Comparison of ENCODE assay signal across 8 cellular contexts in genomic region chr7:77537595-77538185, GRCh38. TPM values are rescaled to one million over a fixed set of nuclear protein-coding genes. Genes with fewer than 3 reads are reported as not detected.
A peak's percentile ranks its signal among the peaks of the same experiment; 100 is the strongest.
DNase-seq lines count a peak whose midpoint lies in the region; ATAC-seq and TF ChIP-seq lines count a peak whose summit lies in the region.

No MANE protein-coding gene starts in this region.

- peak overlapping the region in 4 of 6 donors; percentile 81 to 95 (median 86) for H3K27ac Mint-ChIP-seq in naive B cell

- ATAC-seq in HG02840 (IDR thresholded peaks at IDR 0.05; ENCODE audit: low FRiP score, unreplicated experiment) (peak; percentile 23), naive B cell (ENCODE audit: low read depth in 2 of 2) (peak; percentile 12 to 17), GM18517 (IDR thresholded peaks at IDR 0.05; ENCODE audit: unreplicated experiment) (no peak)

- no peaks in the 10 kb centered on the region for H3K36me3 Mint-ChIP-seq in naive B cell

- peak overlapping the region; percentile 90 to 99 (median 94) for H3K4me3 Mint-ChIP-seq in naive B cell

- no peak for TF ChIP-seq POLR2A in erythroblast (IDR thresholded peaks at IDR 0.05; ENCODE audit: low read length)

- no peak for TF ChIP-seq CTCF in GM10266 (IDR thresholded peaks at IDR 0.05; ENCODE audit: control insufficient read depth, insufficient read depth, low read depth, missing control alignments)

- peaks cover 20 to 37% (median 27%) of the 10 kb centered on the region in 3 donors for H3K4me1 Mint-ChIP-seq in naive B cell

- no peaks in the 10 kb centered on the region for H3K27me3 Mint-ChIP-seq in naive B cell

- H3K27ac ChIP-seq in substantia nigra (ENCODE audit: low read depth, low read length, poor library complexity, severe bottlenecking) = peak overlapping the region; percentile 87

- peaks cover 0 to 1% (median 0%) of the 10 kb centered on the region in 7 donors for H3K9me3 Mint-ChIP-seq in naive B cell

- DNase-seq in GM10266 (ENCODE audit: extremely low spot score) (peak; percentile 73), NCI-H510A (lab: John Stamatoyannopoulos, UW) (peak; percentile 13), erythroblast (lab: John Stamatoyannopoulos, UW) (peak; percentile 52 to 60), naive B cell (peak; percentile 44), substantia nigra (lab: John Stamatoyannopoulos, UW) (peak in 27 of 49 donors; percentile 5 to 83 (median 44))
- peak; percentile 45 for DNase-seq in activated T-cell treated with anti-CD3 and anti-CD28 coated beads, Interleukin-2, amount 50 U/mL, for 1 hour

RNA-seq across cellular contexts. Expression of gene PTPN12, which starts 0.6 kb away (rescaled TPM):
- polyA plus RNA-seq in naive B cell (ENCODE audit: low read depth in 6 of 6) = 1 to 10 TPM; 1.2 to 5.6 (median 3.0) TPM

Comparison
In these comparisons a context has a peak if more than half of its experiments do, and no peak if none do; other contexts are left out.
1. DNase-seq: peak in every context shown above with its lines; median percentile 73 in GM10266; 56 in erythroblast; 45 in activated T-cell treated with anti-CD3 and anti-CD28 coated beads, Interleukin-2, amount 50 U/mL, for 1 hour; 44 in naive B cell; 44 in substantia nigra; 13 in NCI-H510A.